Comparison of ENCODE assay signal across 8 cellular contexts in genomic region chr1:40532062-40532389, GRCh38. TPM values are rescaled to one million over a fixed set of nuclear protein-coding genes. Genes with fewer than 3 reads are reported as not detected.
DNase-seq lines count a peak whose midpoint lies in the region; ATAC-seq, FAIRE-seq and TF ChIP-seq lines count a peak whose summit lies in the region.

No MANE protein-coding gene starts in this region.

- no peak for DNase-seq in stimulated activated naive CD8-positive, alpha-beta T cell treated with anti-CD3 and anti-CD28 coated beads, Interleukin-15, Interleukin-2, amounts not matched to agents 100 U/mL and 50 U/mL, for 24 hours
- DNase-seq in K562 (ENCODE audit: extremely low read depth in 1 of 4, low spot score in 3 of 4) (no peak), DMS79 (lab: John Stamatoyannopoulos, UW) (no peak), GM19239 (ENCODE audit: insufficient read length, low spot score) (no peak), ureter (ENCODE audit: low spot score) (no peak), occipital lobe (lab: John Stamatoyannopoulos, UW) (no peak)

- peaks cover 0 to 5% of the 10 kb centered on the region in 2 experiments; a peak in 2 of 5 replicates for H3K4me1 ChIP-seq in K562 (replicated peaks in 1 of 2; ENCODE audit: control insufficient read depth in 2 of 2, insufficient read depth in 2 of 2, low read length in 2 of 2)
- H3K4me1 ChIP-seq in mesodermal cell (ENCODE audit: control insufficient read depth, insufficient read depth, low read length, poor library complexity, severe bottlenecking), result no peaks in the 10 kb centered on the region

- POLR2A ChIA-PET in K562 (lab: Yijun Ruan, JAX), result interaction anchor here (0.6 to 2.2 kb wide), 20 partner anchors 9 to 372 kb away, joined by 3 to 20 read pairs (median 4); partner anchors contain the start of genes EXO5 and NFYC

- peaks cover 26% of the 10 kb centered on the region for H3K36me3 Mint-ChIP-seq in stimulated activated naive CD8-positive, alpha-beta T cell treated with anti-CD3 and anti-CD28 coated beads, Interleukin-15, Interleukin-2, amounts not matched to agents 100 ng/mL and 50 ng/mL, for 24 hours (ENCODE audit: low read depth)

- H3K9me3 ChIP-seq in K562 (replicated peaks; ENCODE audit: control insufficient read depth, insufficient read depth, low read depth, low read length) (no peaks in the 10 kb centered on the region), mesodermal cell (ENCODE audit: control insufficient read depth, low read length) (no peaks in the 10 kb centered on the region)

- H3K27ac Mint-ChIP-seq in stimulated activated naive CD8-positive, alpha-beta T cell treated with anti-CD3 and anti-CD28 coated beads, Interleukin-15, Interleukin-2, amounts not matched to agents 100 ng/mL and 50 ng/mL, for 24 hours, result peak overlapping the region; percentile 94

- FAIRE-seq in K562 (lab: Jason Lieb, UNC), result no peak
- no peak for FAIRE-seq in GM19239 (lab: Jason Lieb, UNC)

- no peaks in the 10 kb centered on the region for H3K27me3 ChIP-seq in K562 (ENCODE audit: control insufficient read depth in 2 of 2, insufficient read depth in 2 of 2, low read length in 2 of 2)

- H3K4me3 Mint-ChIP-seq in stimulated activated naive CD8-positive, alpha-beta T cell treated with anti-CD3 and anti-CD28 coated beads, Interleukin-15, Interleukin-2, amounts not matched to agents 100 ng/mL and 50 ng/mL, for 24 hours, result peak overlapping the region; percentile 99

- no peak for TF ChIP-seq POLR2A in K562 (conservative IDR thresholded peaks at IDR 0.05)

- H3K4me2 ChIP-seq in K562 (ENCODE audit: insufficient read depth, low read length), result peak overlapping the region; percentile 98

- no peak for TF ChIP-seq EP300 in K562 (IDR thresholded peaks at IDR 0.05; ENCODE audit: low read length)

- H3K27me3 Mint-ChIP-seq in stimulated activated naive CD8-positive, alpha-beta T cell treated with anti-CD3 and anti-CD28 coated beads, Interleukin-15, Interleukin-2, amounts not matched to agents 100 ng/mL and 50 ng/mL, for 24 hours, result peaks cover 11% of the 10 kb centered on the region

- in situ Hi-C loops in K562 (cut with MboI), result no loop called here

- H3K79me2 ChIP-seq in K562 (ENCODE audit: control insufficient read depth, insufficient read depth, low read length), result peaks cover 9% of the 10 kb centered on the region; the same call in 1 of the 3 replicates

- peaks cover 27% of the 10 kb centered on the region for H3K4me1 Mint-ChIP-seq in stimulated activated naive CD8-positive, alpha-beta T cell treated with anti-CD3 and anti-CD28 coated beads, Interleukin-15, Interleukin-2, amounts not matched to agents 100 ng/mL and 50 ng/mL, for 24 hours (ENCODE audit: low read depth)

- WGBS in K562 (ENCODE audit: insufficient coverage, low coverage, missing lambda C conversion rate), result 0% methylated on average over 3 of the region's 3 CpGs
- 10 to 40% methylated on average over 1 to 2 of the region's 3 CpGs for WGBS in mesodermal cell (ENCODE audit: insufficient coverage in 2 of 2), 2 experiments

- intact Hi-C loops in K562 (cut with micrococcal nuclease), result no loop called here

- no TSS peak for BruUV-seq in K562 (replicated peaks; lab: Mats Ljungman, UMichigan)

- CTCF ChIA-PET in K562 (lab: Yijun Ruan, JAX; ENCODE audit: low intra/inter-chr PET ratio), result no interaction called here

- H2AFZ ChIP-seq in K562 (ENCODE audit: low read depth, low read length), result peak overlapping the region; percentile 95

- H3K27ac ChIP-seq in K562 (ENCODE audit: extremely low read depth, low read depth, low read length) (peak overlapping the region; percentile 69), mesodermal cell (ENCODE audit: low read depth, low read length, severe bottlenecking) (peak overlapping the region; percentile 76)

- H3K36me3 ChIP-seq in K562 (ENCODE audit: control insufficient read depth, insufficient read depth, low read length), result peaks cover 4% of the 10 kb centered on the region; the same call in 2 of the 3 replicates
- H3K36me3 ChIP-seq in mesodermal cell (ENCODE audit: control insufficient read depth, insufficient read depth, low read length), result peaks cover 7% of the 10 kb centered on the region

- TF ChIP-seq CTCF in K562 (IDR thresholded peaks at IDR 0.05 in 2 of 3, conservative IDR thresholded peaks at IDR 0.05 in 1 of 3; ENCODE audit: insufficient read depth in 2 of 3, low read depth in 1 of 3, low read length in 3 of 3), result no peak

- peaks cover 10% of the 10 kb centered on the region for H3K9me3 Mint-ChIP-seq in stimulated activated naive CD8-positive, alpha-beta T cell treated with anti-CD3 and anti-CD28 coated beads, Interleukin-15, Interleukin-2, amounts not matched to agents 100 ng/mL and 50 ng/mL, for 24 hours

- peak overlapping the region; percentile 49 for H3K4me3 ChIP-seq in K562
- peak overlapping the region; percentile 69 for H3K4me3 ChIP-seq in mesodermal cell (ENCODE audit: extremely low read depth, insufficient read depth, low read length, poor library complexity, severe bottlenecking)

- H4K20me1 ChIP-seq in K562 (replicated peaks; ENCODE audit: control insufficient read depth, insufficient read depth, low read length), result no peaks in the 10 kb centered on the region

- no peak for ATAC-seq in stimulated activated naive CD8-positive, alpha-beta T cell treated with anti-CD3 and anti-CD28 coated beads, Interleukin-15, Interleukin-2, amounts not matched to agents 100 U/mL and 50 U/mL, for 24 hours
- ATAC-seq in K562, result no peak

- H3K9me1 ChIP-seq in K562 (ENCODE audit: control insufficient read depth, insufficient read depth, low read length), result no peaks in the 10 kb centered on the region

- TF ChIP-seq RAD21 in K562 (CRISPR knock-in tag; conservative IDR thresholded peaks at IDR 0.05 in 1 of 2, IDR thresholded peaks at IDR 0.05 in 1 of 2), result no peak

- H3K9ac ChIP-seq in K562 (ENCODE audit: insufficient read depth in 1 of 2, low read depth in 2 of 2, low read length in 2 of 2), result peak overlapping the region; percentile 67 to 91; a peak in 3 of 4 replicates

RNA-seq across cellular contexts. Expression of gene ZNF684, which starts 0.6 kb away (rescaled TPM):
- total RNA-seq in K562 (2011; cell fraction: chromatin; rRNA removed; ENCODE audit: low replicate concordance), result 8.1 and 18.7 TPM in 2 replicates
- 5.8 and 6.6 TPM in 2 replicates for total RNA-seq in K562 (2011; cell fraction: nucleolus; rRNA removed)
- total RNA-seq in K562 (2011; cell fraction: nucleoplasm; rRNA removed), result 6.8 and 11.0 TPM in 2 replicates
- total RNA-seq in K562 (2014; rRNA removed) (4.6 and 5.4 TPM in 2 replicates), K562 (2014; rRNA removed; fragmentation: Illumina TruSeq; extraction: Trizol) (6.7 and 7.8 TPM in 2 replicates), K562 (2015; rRNA removed; fragmentation: Illumina TruSeq; extraction: Trizol) (7.1 and 8.8 TPM in 2 replicates), K562 (2021) (4.3 and 4.8 TPM in 2 replicates), ureter (2.3 TPM), occipital lobe (6.1 TPM)
- polyA plus RNA-seq in K562 (2011; rRNA removed) (5.2 and 5.5 TPM in 2 replicates), K562 (2014; fragmentation: Illumina TruSeq; extraction: Trizol) (5.3 and 6.0 TPM in 2 replicates), K562 (2014; fragmentation: Nextera tagmentation; extraction: Ambion mirVana) (1 to 10 TPM; 5.3 to 6.1 TPM), K562 (2014; rRNA removed) (5.1 and 5.3 TPM in 2 replicates)
- 1.4 and 2.2 TPM in 2 replicates for polyA plus RNA-seq in K562 (2011; cell fraction: cytosol; rRNA removed)
- polyA plus RNA-seq in K562 (2011; cell fraction: nucleus; rRNA removed), result 5.3 and 8.2 TPM in 2 replicates
- polyA plus RNA-seq in K562 (2012), result 4.3 and 4.7 TPM in 2 replicates
- 8.0 and 8.5 TPM in 2 replicates for polyA minus RNA-seq in K562 (2011; rRNA and poly(A)+ RNA removed)
- polyA minus RNA-seq in K562 (2011; cell fraction: cytosol; rRNA and poly(A)+ RNA removed), result 2.0 and 2.4 TPM in 2 replicates
- polyA minus RNA-seq in K562 (2011; cell fraction: nucleus; rRNA and poly(A)+ RNA removed), result 1.9 and 6.1 TPM in 2 replicates
- polyA plus RNA-seq in mesodermal cell (2013, experiment 1 of 2), result 5.1 TPM
- polyA plus RNA-seq in mesodermal cell (2013, experiment 2 of 2), result 5.6 TPM

RNA-seq across cellular contexts. Expression of gene EXO5, which starts 23.5 kb away (rescaled TPM):
- total RNA-seq in K562 (2011; cell fraction: chromatin; rRNA removed; ENCODE audit: low replicate concordance), result 6.0 and 10.3 TPM in 2 replicates
- total RNA-seq in K562 (2011; cell fraction: nucleolus; rRNA removed), result 5.3 and 5.5 TPM in 2 replicates
- total RNA-seq in K562 (2011; cell fraction: nucleoplasm; rRNA removed), result 3.7 and 5.4 TPM in 2 replicates
- total RNA-seq in K562 (2014; rRNA removed) (2.6 and 3.8 TPM in 2 replicates), K562 (2014; rRNA removed; fragmentation: Illumina TruSeq; extraction: Trizol) (2.7 and 2.9 TPM in 2 replicates), K562 (2015; rRNA removed; fragmentation: Illumina TruSeq; extraction: Trizol) (2.3 and 2.8 TPM in 2 replicates), K562 (2021) (2.1 and 2.6 TPM in 2 replicates), ureter (8.1 TPM), occipital lobe (19.2 TPM)
- polyA plus RNA-seq in K562 (2011; rRNA removed) (2.0 and 3.3 TPM in 2 replicates), K562 (2014; fragmentation: Illumina TruSeq; extraction: Trizol) (3.5 and 3.9 TPM in 2 replicates), K562 (2014; fragmentation: Nextera tagmentation; extraction: Ambion mirVana) (1 to 10 TPM; 1.1 to 1.3 TPM), K562 (2014; rRNA removed) (3.8 and 4.3 TPM in 2 replicates)
- polyA plus RNA-seq in K562 (2011; cell fraction: cytosol; rRNA removed), result 1.1 and 1.8 TPM in 2 replicates
- polyA plus RNA-seq in K562 (2011; cell fraction: nucleus; rRNA removed), result 3.0 and 3.7 TPM in 2 replicates
- polyA plus RNA-seq in K562 (2012), result 3.0 and 3.7 TPM in 2 replicates
- polyA minus RNA-seq in K562 (2011; rRNA and poly(A)+ RNA removed), result 4.3 and 4.4 TPM in 2 replicates
- polyA minus RNA-seq in K562 (2011; cell fraction: cytosol; rRNA and poly(A)+ RNA removed), result 1.6 and 3.5 TPM in 2 replicates
- 2.3 and 4.3 TPM in 2 replicates for polyA minus RNA-seq in K562 (2011; cell fraction: nucleus; rRNA and poly(A)+ RNA removed)
- 7.5 TPM for polyA plus RNA-seq in mesodermal cell (2013, experiment 1 of 2)
- polyA plus RNA-seq in mesodermal cell (2013, experiment 2 of 2), result 5.4 TPM

RNA-seq across cellular contexts. Expression of gene ZFP69, which starts 54.9 kb away (rescaled TPM):
- 4.0 and 10.6 TPM in 2 replicates for total RNA-seq in K562 (2011; cell fraction: chromatin; rRNA removed; ENCODE audit: low replicate concordance)
- 2.4 and 3.2 TPM in 2 replicates for total RNA-seq in K562 (2011; cell fraction: nucleolus; rRNA removed)
- total RNA-seq in K562 (2011; cell fraction: nucleoplasm; rRNA removed), result 5.1 and 11.6 TPM in 2 replicates
- total RNA-seq in K562 (2014; rRNA removed) (4.7 and 5.0 TPM in 2 replicates), K562 (2014; rRNA removed; fragmentation: Illumina TruSeq; extraction: Trizol) (7.0 and 8.6 TPM in 2 replicates), K562 (2015; rRNA removed; fragmentation: Illumina TruSeq; extraction: Trizol) (7.9 and 8.4 TPM in 2 replicates), K562 (2021) (4.7 and 4.8 TPM in 2 replicates), ureter (5.8 TPM), occipital lobe (15.1 TPM)
- polyA plus RNA-seq in K562 (2011; rRNA removed) (4.8 and 5.7 TPM in 2 replicates), K562 (2014; fragmentation: Illumina TruSeq; extraction: Trizol) (6.7 and 7.0 TPM in 2 replicates), K562 (2014; fragmentation: Nextera tagmentation; extraction: Ambion mirVana) (1 to 10 TPM; 2.0 to 2.1 TPM), K562 (2014; rRNA removed) (6.7 and 7.3 TPM in 2 replicates)
- 1.6 and 2.3 TPM in 2 replicates for polyA plus RNA-seq in K562 (2011; cell fraction: cytosol; rRNA removed)
- polyA plus RNA-seq in K562 (2011; cell fraction: nucleus; rRNA removed), result 2.5 and 3.4 TPM in 2 replicates
- polyA plus RNA-seq in K562 (2012), result 4.1 and 4.2 TPM in 2 replicates
- polyA minus RNA-seq in K562 (2011; rRNA and poly(A)+ RNA removed), result 5.5 and 8.7 TPM in 2 replicates
- 1.9 and 2.3 TPM in 2 replicates for polyA minus RNA-seq in K562 (2011; cell fraction: cytosol; rRNA and poly(A)+ RNA removed)
- 1.5 and 3.6 TPM in 2 replicates for polyA minus RNA-seq in K562 (2011; cell fraction: nucleus; rRNA and poly(A)+ RNA removed)
- 3.7 TPM for polyA plus RNA-seq in mesodermal cell (2013, experiment 1 of 2)
- polyA plus RNA-seq in mesodermal cell (2013, experiment 2 of 2), result 3.7 TPM
